Comparison of ENCODE assay signal across 8 cellular contexts in the genomic region with DNA sequence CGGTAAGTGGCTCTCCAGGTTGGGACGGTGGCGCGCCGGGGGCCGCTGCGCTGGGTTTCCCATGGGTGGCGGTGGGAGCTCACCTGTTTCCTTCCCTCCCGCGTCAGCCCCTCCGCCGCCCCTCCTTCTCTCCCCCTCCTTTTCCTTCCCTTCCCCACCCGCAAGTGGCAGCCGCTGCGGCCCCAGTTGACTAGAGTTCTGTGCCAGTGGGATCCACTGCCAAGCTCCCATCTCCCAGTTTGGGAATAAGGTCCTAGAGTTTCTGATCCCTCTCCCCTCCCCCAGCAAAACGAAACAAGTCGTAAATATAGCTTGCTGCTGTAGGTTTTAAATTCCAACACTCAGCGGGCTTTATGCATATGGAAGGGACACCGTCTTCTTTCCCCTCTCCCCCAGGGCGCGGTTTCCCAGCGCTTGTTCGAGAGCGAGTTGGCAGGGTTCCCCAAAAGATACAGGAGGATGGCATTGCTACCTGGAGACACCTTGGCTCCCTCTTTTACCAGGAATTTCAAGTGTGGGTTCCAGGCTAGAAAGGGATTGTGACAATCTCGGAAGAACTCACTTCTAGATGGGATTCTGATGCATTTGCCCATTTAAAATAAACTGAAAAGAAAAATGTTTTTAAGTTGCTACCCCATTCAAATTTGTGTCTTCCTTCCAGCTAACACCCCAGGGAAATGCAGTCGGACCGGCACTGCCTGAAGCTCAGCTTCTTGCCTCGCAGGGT. TPM values are rescaled to one million over a fixed set of nuclear protein-coding genes. Genes with fewer than 3 reads are reported as not detected.
A peak's percentile ranks its signal among the peaks of the same experiment; 100 is the strongest.
DNase-seq lines count a peak whose midpoint lies in the region; TF ChIP-seq lines count a peak whose summit lies in the region.

No MANE protein-coding gene starts in this region.

- CTCF ChIA-PET in AG04449 (lab: Yijun Ruan, JAX): interaction anchor here (0.7 kb wide), 1 partner anchor 10 kb away, joined by 3 read pairs; no protein-coding TSS in a partner anchor

- H3K27ac ChIP-seq in HUES6 (ENCODE audit: low read depth, low read length): no peak overlapping the region

- peaks cover 4% of the 10 kb centered on the region for H3K36me3 Mint-ChIP-seq in endothelial cell (ENCODE audit: low read depth, unreplicated experiment)
- H3K36me3 Mint-ChIP-seq in nephron (ENCODE audit: low read depth): no peaks in the 10 kb centered on the region

- H3K4me1 ChIP-seq in HUES6 (ENCODE audit: control insufficient read depth, insufficient read depth, low read length): peaks cover 16% of the 10 kb centered on the region

- peaks cover 83% of the 10 kb centered on the region for H3K27me3 ChIP-seq in HUES6 (ENCODE audit: control insufficient read depth, insufficient read depth, low read length)

- H3K9ac ChIP-seq in HUES6 (ENCODE audit: low read length): no peak overlapping the region

- H3K9me3 Mint-ChIP-seq in endothelial cell (ENCODE audit: unreplicated experiment): no peaks in the 10 kb centered on the region
- H3K9me3 Mint-ChIP-seq in nephron: no peaks in the 10 kb centered on the region

- peaks cover 3% of the 10 kb centered on the region for H3K27me3 Mint-ChIP-seq in endothelial cell (ENCODE audit: unreplicated experiment)
- peaks cover 89% of the 10 kb centered on the region for H3K27me3 Mint-ChIP-seq in nephron (ENCODE audit: low read depth)

- DNase-seq in AG04449 (ENCODE audit: low read depth, low spot score) (no peak), endothelial cell (ENCODE audit: low spot score) (peak; percentile 38), T1000 (lab: John Stamatoyannopoulos, UW) (no peak)
- DNase-seq in stimulated activated CD4-positive, alpha-beta T cell treated with anti-CD3 and anti-CD28 coated beads, Interleukin-4, amount 100 ng/mL, for 1 hour: no peak
- DNase-seq in activated CD8-positive, alpha-beta memory T cell treated with anti-CD3 and anti-CD28 coated beads for 24 hours: no peak
- DNase-seq in activated CD4-positive, alpha-beta T cell treated with anti-CD3 and anti-CD28 coated beads, Interleukin-2, amount 50 U/mL, for 1 hour: no peak

- no peaks in the 10 kb centered on the region for H3K36me3 ChIP-seq in HUES6 (ENCODE audit: control insufficient read depth, insufficient read depth, low read length)

- H3K4me3 ChIP-seq in AG04449 (ENCODE audit: low read depth, low read length) (peak overlapping the region; percentile 46; the same call in 1 of the 2 replicates), HUES6 (ENCODE audit: low read depth, low read length) (peak overlapping the region; percentile 85)

- peaks cover 51% of the 10 kb centered on the region for H3K4me1 Mint-ChIP-seq in endothelial cell (ENCODE audit: unreplicated experiment)
- peaks cover 26% of the 10 kb centered on the region for H3K4me1 Mint-ChIP-seq in nephron

- peak overlapping the region; percentile 96 for H3K4me3 Mint-ChIP-seq in endothelial cell (ENCODE audit: unreplicated experiment)
- H3K4me3 Mint-ChIP-seq in nephron: peak overlapping the region; percentile 88 to 94 (median 90)

- POLR2A ChIA-PET in AG04449 (lab: Yijun Ruan, JAX): no interaction called here

- no peak for TF ChIP-seq CTCF in AG04449 (IDR thresholded peaks at IDR 0.05; ENCODE audit: insufficient read depth, low read length, missing control alignments)
- TF ChIP-seq CTCF in endothelial cell (IDR thresholded peaks at IDR 0.05; ENCODE audit: unreplicated experiment): no peak
- TF ChIP-seq CTCF in nephron (IDR thresholded peaks at IDR 0.05; ENCODE audit: unreplicated experiment in 3 of 3): no peak

- H3K27ac Mint-ChIP-seq in endothelial cell (ENCODE audit: unreplicated experiment) (peak overlapping the region; percentile 80), nephron (peak overlapping the region in 1 of 3 experiments; percentile 51)

- no peaks in the 10 kb centered on the region for H3K9me3 ChIP-seq in HUES6 (ENCODE audit: control insufficient read depth, insufficient read depth, low read depth, low read length)

RNA-seq across cellular contexts. Expression of a gene that starts 1.2 kb away (rescaled TPM):
- 48.0 TPM for total RNA-seq in endothelial cell (ENCODE audit: unreplicated experiment)
